Comparison of ENCODE assay signal across 19 cellular contexts in the genomic region with DNA sequence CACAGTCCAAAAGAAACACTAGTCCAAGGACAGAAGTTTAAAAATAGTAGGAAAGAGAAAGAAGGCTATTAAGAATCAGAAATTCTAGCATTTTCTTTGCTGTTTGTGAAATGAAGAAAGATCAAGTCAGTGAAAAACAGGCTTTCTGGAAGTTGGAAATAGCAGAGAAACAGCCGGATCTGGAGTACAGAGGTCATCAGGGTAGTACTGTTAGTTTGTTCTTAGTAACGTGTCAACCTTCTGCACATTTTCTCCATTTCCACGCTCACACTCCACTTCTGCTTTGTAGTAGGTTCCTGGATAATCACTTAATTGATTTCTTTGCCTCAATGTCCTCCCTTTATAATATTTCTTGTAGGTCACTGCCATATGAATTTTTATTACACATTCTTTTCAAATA.
"Had no signal": no experiment of that assay in that cellular context is flagged by ENCODE, and none has a peak within 500 bp of the region (broad histone marks: within the 10 kb centered on the region; RNA-seq: fewer than 3 reads in every experiment).

No MANE protein-coding gene starts in this region.

- H3K4me1 Mint-ChIP-seq: central memory CD8-positive, alpha-beta T cell; immature natural killer cell; memory B cell; naive thymus-derived CD8-positive, alpha-beta T cell had no signal

- H3K36me3 ChIP-seq: ascending aorta, heart right ventricle, sigmoid colon, tibial artery, uterus, WERI-Rb-1 had no signal

- DNase-seq: activated CD4-positive, alpha-beta T cell treated with anti-CD3 and anti-CD28 coated beads for 1 hour; activated effector memory CD4-positive, alpha-beta T cell treated with anti-CD3 and anti-CD28 coated beads, Interleukin-2, amount 50 U/mL, for 16 hours; activated naive CD4-positive, alpha-beta T cell treated with anti-CD3 and anti-CD28 coated beads, Interleukin-2, amount 50 U/mL, for 16 hours; activated T-cell treated with anti-CD3 and anti-CD28 coated beads, Interleukin-2, amount 50 U/mL, for 72 hours; cortex of kidney; heart right ventricle; immature natural killer cell; left ventricle myocardium superior; naive thymus-derived CD8-positive, alpha-beta T cell; sigmoid colon; stimulated activated naive CD4-positive, alpha-beta T cell treated with Interleukin-2 at 50 U/mL for 16 hours; T-helper 2 cell; tibial artery; uterus; WERI-Rb-1 had no signal

- ATAC-seq: activated T-cell treated with anti-CD3 and anti-CD28 coated beads, Interleukin-2, amount 50 U/mL, for 72 hours; esophagus mucosa; heart right ventricle; left ventricle myocardium superior; naive thymus-derived CD8-positive, alpha-beta T cell had no signal

- H3K4me3 Mint-ChIP-seq: activated T-cell treated with anti-CD3 and anti-CD28 coated beads, Interleukin-2, amount 50 U/mL, for 72 hours; central memory CD8-positive, alpha-beta T cell; immature natural killer cell; memory B cell; naive thymus-derived CD8-positive, alpha-beta T cell had no signal

- H3K27me3 Mint-ChIP-seq: central memory CD8-positive, alpha-beta T cell; memory B cell; naive thymus-derived CD8-positive, alpha-beta T cell had no signal

- H3K4me1 ChIP-seq: ascending aorta, heart right ventricle, tibial artery, uterus had no signal

- H3K27me3 ChIP-seq: ascending aorta, heart right ventricle, sigmoid colon, tibial artery, uterus had no signal

- H3K27ac ChIP-seq: ascending aorta, heart right ventricle, sigmoid colon, tibial artery, uterus, WERI-Rb-1 had no signal

- H3K9me3 ChIP-seq: ascending aorta, sigmoid colon, tibial artery, uterus had no signal

- H3K4me3 ChIP-seq: ascending aorta, heart right ventricle, sigmoid colon, tibial artery, uterus had no signal

- H3K27ac Mint-ChIP-seq: activated T-cell treated with anti-CD3 and anti-CD28 coated beads, Interleukin-2, amount 50 U/mL, for 72 hours; immature natural killer cell; memory B cell; naive thymus-derived CD8-positive, alpha-beta T cell had no signal

- H3K36me3 Mint-ChIP-seq: immature natural killer cell; memory B cell; naive thymus-derived CD8-positive, alpha-beta T cell had no signal
